Comparison of ENCODE assay signal across 19 cellular contexts in genomic region chr14:100623961-100624360, GRCh38.
"Had no signal": no experiment of that assay in that cellular context is flagged by ENCODE, and none has a peak within 500 bp of the region (broad histone marks: within the 10 kb centered on the region; RNA-seq: fewer than 3 reads in every experiment).

No MANE protein-coding gene starts in this region.

- DNase-seq: activated CD4-positive, alpha-beta memory T cell treated with anti-CD3 and anti-CD28 coated beads, Interleukin-2, amount 10 ng/mL, durations not matched to agents 7 days and 5 days; activated CD4-positive, alpha-beta T cell treated with anti-CD3 and anti-CD28 coated beads for 48 hours; activated CD4-positive, CD25-positive, alpha-beta regulatory T cell; activated CD8-positive, alpha-beta memory T cell treated with anti-CD3 and anti-CD28 coated beads, Interleukin-2, amount 10 ng/mL, durations not matched to agents 7 days and 5 days; activated naive CD4-positive, alpha-beta T cell treated with Interleukin-2 at 50 U/mL for 16 hours; anterior cingulate cortex; caudate nucleus; erythroblast; foreskin melanocyte; hypothalamus; nucleus accumbens; stimulated activated CD4-positive, alpha-beta T cell treated with anti-CD3 and anti-CD28 coated beads, Interleukin-2, amount 100 ng/mL, for 24 hours; stimulated activated naive CD4-positive, alpha-beta T cell treated with Interleukin-2 at 50 U/mL for 16 hours; T1000 had no signal

- H3K4me1 ChIP-seq: tibial artery, uterus had no signal

- H3K27me3 ChIP-seq: uterus had no signal

- H3K4me3 ChIP-seq: lung, tibial artery, uterus had no signal

- H3K36me3 ChIP-seq: tibial artery, uterus had no signal

- H3K27ac ChIP-seq: tibial artery, uterus had no signal

- FAIRE-seq: colon, endometrium had no signal

- ATAC-seq: activated CD8-positive, alpha-beta memory T cell treated with anti-CD3 and anti-CD28 coated beads, Interleukin-2, amount 10 ng/mL, durations not matched to agents 7 days and 5 days had no signal

- H3K9me3 ChIP-seq: uterus had no signal
